Comparison of ENCODE assay signal across 1 cellular context in the genomic region with DNA sequence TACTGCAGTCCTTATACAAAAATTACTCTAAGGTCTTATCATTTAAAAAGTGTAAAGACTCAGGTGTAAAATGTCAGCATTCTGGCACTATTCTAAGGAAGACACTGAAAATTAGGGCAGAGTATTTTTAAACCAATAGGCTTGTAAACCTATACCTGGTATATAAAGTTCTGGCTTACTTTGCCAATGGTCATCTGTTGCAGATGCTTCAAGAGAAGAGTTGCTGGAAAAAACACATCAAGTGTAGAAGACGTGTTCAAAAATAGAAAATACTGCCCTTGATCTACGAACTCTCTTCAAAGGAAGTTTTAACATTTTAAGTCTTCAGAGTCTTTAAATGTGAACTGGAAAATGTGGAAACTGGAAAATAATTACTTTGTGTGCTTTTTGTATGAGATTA.
TF ChIP-seq lines count a peak whose summit lies in the region.

No MANE protein-coding gene starts in this region.

TF ChIP-seq in WTC11, 78 proteins besides CTCF, POLR2A, EP300 and RAD21 (continued from another document):
- TF ChIP-seq, protein P1, sequence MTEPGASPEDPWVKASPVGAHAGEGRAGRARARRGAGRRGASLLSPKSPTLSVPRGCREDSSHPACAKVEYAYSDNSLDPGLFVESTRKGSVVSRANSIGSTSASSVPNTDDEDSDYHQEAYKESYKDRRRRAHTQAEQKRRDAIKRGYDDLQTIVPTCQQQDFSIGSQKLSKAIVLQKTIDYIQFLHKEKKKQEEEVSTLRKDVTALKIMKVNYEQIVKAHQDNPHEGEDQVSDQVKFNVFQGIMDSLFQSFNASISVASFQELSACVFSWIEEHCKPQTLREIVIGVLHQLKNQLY (CRISPR knock-in tag; IDR thresholded peaks at IDR 0.05): no peak
- TF ChIP-seq, protein P2, sequence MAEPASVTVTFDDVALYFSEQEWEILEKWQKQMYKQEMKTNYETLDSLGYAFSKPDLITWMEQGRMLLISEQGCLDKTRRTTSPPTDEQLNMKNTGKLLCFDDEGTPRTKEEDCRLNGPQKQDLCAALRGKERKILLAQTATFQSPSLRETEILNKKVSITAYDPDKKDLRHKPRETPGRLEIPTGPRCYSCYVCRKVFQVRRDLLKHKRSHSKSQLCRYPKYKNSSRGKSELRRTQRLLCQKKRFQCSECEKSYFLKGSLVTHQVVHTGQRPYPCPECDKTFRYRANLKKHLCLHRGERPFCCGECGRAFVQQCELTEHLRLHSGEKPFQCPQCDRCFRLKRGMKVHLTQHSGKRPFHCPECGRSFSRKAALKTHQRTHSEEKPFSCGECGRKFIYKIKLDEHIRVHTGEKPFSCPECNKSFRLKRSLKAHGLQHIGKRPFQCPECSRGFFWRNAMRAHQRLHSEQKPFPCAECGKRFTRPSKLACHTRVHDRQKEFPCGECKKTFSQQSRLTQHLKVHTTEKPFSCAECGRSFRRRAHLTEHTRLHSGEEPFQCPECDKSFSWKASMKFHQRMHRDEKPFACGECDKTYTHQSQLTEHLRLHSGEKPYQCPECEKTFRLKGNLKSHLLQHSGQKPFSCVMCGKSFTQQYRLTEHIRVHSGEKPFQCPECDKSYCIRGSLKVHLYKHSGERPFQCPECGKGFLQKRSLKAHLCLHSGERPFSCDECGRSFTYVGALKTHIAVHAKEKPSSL (CRISPR knock-in tag; conservative IDR thresholded peaks at IDR 0.05): no peak
- TF ChIP-seq SP1 (CRISPR knock-in tag; conservative IDR thresholded peaks at IDR 0.05) (no peak), ZNF138 (CRISPR knock-in tag; conservative IDR thresholded peaks at IDR 0.05) (no peak), ZNF317 (CRISPR knock-in tag; IDR thresholded peaks at IDR 0.05; ENCODE audit: borderline replicate concordance, low read depth) (no peak), ATF1 (CRISPR knock-in tag; IDR thresholded peaks at IDR 0.05) (no peak)
- TF ChIP-seq, protein P3, sequence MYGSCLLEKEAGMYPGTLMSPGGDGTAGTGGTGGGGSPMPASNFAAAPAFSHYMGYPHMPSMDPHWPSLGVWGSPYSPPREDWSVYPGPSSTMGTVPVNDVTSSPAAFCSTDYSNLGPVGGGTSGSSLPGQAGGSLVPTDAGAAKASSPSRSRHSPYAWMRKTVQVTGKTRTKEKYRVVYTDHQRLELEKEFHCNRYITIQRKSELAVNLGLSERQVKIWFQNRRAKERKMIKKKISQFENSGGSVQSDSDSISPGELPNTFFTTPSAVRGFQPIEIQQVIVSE (CRISPR knock-in tag; IDR thresholded peaks at IDR 0.05; ENCODE audit: borderline replicate concordance): no peak
- TF ChIP-seq, protein P4, sequence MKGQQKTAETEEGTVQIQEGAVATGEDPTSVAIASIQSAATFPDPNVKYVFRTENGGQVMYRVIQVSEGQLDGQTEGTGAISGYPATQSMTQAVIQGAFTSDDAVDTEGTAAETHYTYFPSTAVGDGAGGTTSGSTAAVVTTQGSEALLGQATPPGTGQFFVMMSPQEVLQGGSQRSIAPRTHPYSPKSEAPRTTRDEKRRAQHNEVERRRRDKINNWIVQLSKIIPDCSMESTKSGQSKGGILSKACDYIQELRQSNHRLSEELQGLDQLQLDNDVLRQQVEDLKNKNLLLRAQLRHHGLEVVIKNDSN (CRISPR knock-in tag; IDR thresholded peaks at IDR 0.05): no peak
- TF ChIP-seq, protein P5, sequence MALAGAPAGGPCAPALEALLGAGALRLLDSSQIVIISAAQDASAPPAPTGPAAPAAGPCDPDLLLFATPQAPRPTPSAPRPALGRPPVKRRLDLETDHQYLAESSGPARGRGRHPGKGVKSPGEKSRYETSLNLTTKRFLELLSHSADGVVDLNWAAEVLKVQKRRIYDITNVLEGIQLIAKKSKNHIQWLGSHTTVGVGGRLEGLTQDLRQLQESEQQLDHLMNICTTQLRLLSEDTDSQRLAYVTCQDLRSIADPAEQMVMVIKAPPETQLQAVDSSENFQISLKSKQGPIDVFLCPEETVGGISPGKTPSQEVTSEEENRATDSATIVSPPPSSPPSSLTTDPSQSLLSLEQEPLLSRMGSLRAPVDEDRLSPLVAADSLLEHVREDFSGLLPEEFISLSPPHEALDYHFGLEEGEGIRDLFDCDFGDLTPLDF (CRISPR knock-in tag; IDR thresholded peaks at IDR 0.05): no peak
- TF ChIP-seq, protein P6, sequence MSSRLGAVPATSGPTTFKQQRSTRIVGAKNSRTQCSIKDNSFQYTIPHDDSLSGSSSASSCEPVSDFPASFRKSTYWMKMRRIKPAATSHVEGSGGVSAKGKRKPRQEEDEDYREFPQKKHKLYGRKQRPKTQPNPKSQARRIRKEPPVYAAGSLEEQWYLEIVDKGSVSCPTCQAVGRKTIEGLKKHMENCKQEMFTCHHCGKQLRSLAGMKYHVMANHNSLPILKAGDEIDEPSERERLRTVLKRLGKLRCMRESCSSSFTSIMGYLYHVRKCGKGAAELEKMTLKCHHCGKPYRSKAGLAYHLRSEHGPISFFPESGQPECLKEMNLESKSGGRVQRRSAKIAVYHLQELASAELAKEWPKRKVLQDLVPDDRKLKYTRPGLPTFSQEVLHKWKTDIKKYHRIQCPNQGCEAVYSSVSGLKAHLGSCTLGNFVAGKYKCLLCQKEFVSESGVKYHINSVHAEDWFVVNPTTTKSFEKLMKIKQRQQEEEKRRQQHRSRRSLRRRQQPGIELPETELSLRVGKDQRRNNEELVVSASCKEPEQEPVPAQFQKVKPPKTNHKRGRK (CRISPR knock-in tag; IDR thresholded peaks at IDR 0.05; ENCODE audit: borderline replicate concordance): no peak
TF ChIP-seq in WTC11: peak in this region for 0.
